9 cellular contexts compared by ENCODE assay signal in the genomic region with DNA sequence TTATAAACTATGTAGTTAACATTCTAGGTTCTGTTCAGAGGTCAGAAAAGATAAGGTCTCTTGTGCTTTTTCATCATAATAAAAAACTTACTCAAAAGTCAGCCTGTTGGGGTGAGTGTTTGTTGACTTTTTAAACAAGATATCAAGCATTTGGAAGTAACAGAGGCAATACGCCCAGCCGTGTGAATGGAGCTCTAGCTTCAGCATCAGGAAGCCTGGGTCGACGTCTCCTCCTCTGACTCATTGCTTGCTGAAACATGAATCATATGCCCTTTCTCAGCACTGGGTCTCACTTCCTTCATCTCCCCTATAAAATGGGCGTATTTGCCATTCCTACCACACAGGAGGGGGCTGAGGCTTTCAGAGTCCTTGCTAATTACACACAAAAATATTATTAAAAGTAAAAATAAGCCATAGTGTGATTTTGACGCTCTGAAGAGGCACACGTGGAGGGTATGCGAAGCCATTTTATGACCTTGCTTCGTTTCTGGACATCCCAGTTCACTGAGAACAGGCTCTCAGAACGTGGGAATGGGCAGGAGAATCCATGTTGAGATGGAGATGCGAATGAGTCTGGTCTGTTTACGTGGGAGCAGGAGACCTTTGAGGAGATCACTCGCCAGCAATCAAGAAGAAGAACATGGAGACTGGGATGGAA.
DNase-seq lines count a peak whose midpoint lies in the region; TF ChIP-seq lines count a peak whose summit lies in the region.
"Had no signal": no experiment of that assay in that cellular context is flagged by ENCODE, and none has a peak within 500 bp of the region (broad histone marks: within the 10 kb centered on the region; RNA-seq: fewer than 3 reads in every experiment).

No MANE protein-coding gene starts in this region.

- H3K4me3 ChIP-seq in OCI-LY3 (ENCODE audit: low read length) (no peak overlapping the region), cardiac fibroblast (replicated peaks in 1 of 2; ENCODE audit: low read depth in 2 of 2, low read length in 2 of 2) (no peak overlapping the region), muscle layer of colon (ENCODE audit: low read depth in 1 of 2, low read length in 2 of 2) (no peak overlapping the region), thyroid gland (replicated peaks in 1 of 3) (no peak overlapping the region)

- TF ChIP-seq CTCF in OCI-LY3 (IDR thresholded peaks at IDR 0.05; ENCODE audit: low read depth, low read length), result no peak
- TF ChIP-seq CTCF in cardiac fibroblast (IDR thresholded peaks at IDR 0.05; ENCODE audit: low read depth, low read length), result no peak
- TF ChIP-seq CTCF in thyroid gland (IDR thresholded peaks at IDR 0.05), result no peak

- no peak for TF ChIP-seq POLR2A in thyroid gland (IDR thresholded peaks at IDR 0.05)

- no peaks in the 10 kb centered on the region for H4K20me1 ChIP-seq in OCI-LY3 (ENCODE audit: insufficient read depth, low read length)

- 0 out of 2 replicates have a peak, but pooled peaks cover 3% of the 10 kb centered on the region for H3K79me2 ChIP-seq in OCI-LY3 (ENCODE audit: low read length)

- peak overlapping the region; percentile 27 for H3K4me2 ChIP-seq in OCI-LY3 (ENCODE audit: low read length)

- intact Hi-C loops in thyroid gland (cut with DNase I), result no loop called here

- DNase-seq in AG20443 (ENCODE audit: low spot score) (peak; percentile 88), cardiac fibroblast (ENCODE audit: low read depth in 2 of 2) (peak; percentile 98 to 99), thyroid gland (peak in 1 of 2 donors; percentile 19), NCI-H187 treated with DMSO at 0.1 percent for 48 hours (lab: John Stamatoyannopoulos, UW) (no peak), NCI-H345 treated with DMSO at 0.1 percent for 48 hours (lab: John Stamatoyannopoulos, UW; ENCODE audit: unreplicated experiment) (no peak), NCI-H2029 treated with DMSO at 0.1 percent for 48 hours (lab: John Stamatoyannopoulos, UW) (no peak)
- DNase-seq: activated naive CD8-positive, alpha-beta T cell treated with anti-CD3 and anti-CD28 coated beads, Interleukin-2, amount 10 ng/mL, durations not matched to agents 7 days and 5 days had no signal

- peaks cover 22% of the 10 kb centered on the region for H3K36me3 ChIP-seq in OCI-LY3 (replicated peaks; ENCODE audit: low read depth, low read length)
- H3K36me3 ChIP-seq in muscle layer of colon (ENCODE audit: insufficient read depth, low read length), result no peaks in the 10 kb centered on the region
- H3K36me3 ChIP-seq in thyroid gland, result no peaks in the 10 kb centered on the region

- H3K27ac ChIP-seq in OCI-LY3 (ENCODE audit: low read length), result peak overlapping the region; percentile 97
- peak overlapping the region; percentile 66 for H3K27ac ChIP-seq in muscle layer of colon (ENCODE audit: low read depth, low read length)
- H3K27ac ChIP-seq in thyroid gland, result peak overlapping the region; percentile 29 to 98 (median 39)

- H3K27me3 ChIP-seq in OCI-LY3 (ENCODE audit: low read depth, low read length) (no peaks in the 10 kb centered on the region), muscle layer of colon (ENCODE audit: control insufficient read depth in 1 of 2, insufficient read depth in 2 of 2, low read length in 2 of 2) (no peaks in the 10 kb centered on the region), thyroid gland (no peaks in the 10 kb centered on the region)

- no peak overlapping the region for H2AFZ ChIP-seq in OCI-LY3 (ENCODE audit: low read depth, low read length)

- H3K9me3 ChIP-seq in OCI-LY3 (ENCODE audit: insufficient read depth, low read length) (no peaks in the 10 kb centered on the region), muscle layer of colon (ENCODE audit: low read length) (no peaks in the 10 kb centered on the region), thyroid gland (no peaks in the 10 kb centered on the region)

- H3K4me1 ChIP-seq in OCI-LY3 (ENCODE audit: low read length) (peaks cover 99% of the 10 kb centered on the region), muscle layer of colon (ENCODE audit: insufficient read depth, low read length) (peaks cover 47% of the 10 kb centered on the region), thyroid gland (peaks cover 35 to 52% of the 10 kb centered on the region in 2 donors)

- H3K9ac ChIP-seq in OCI-LY3 (ENCODE audit: low read length) (peak overlapping the region; percentile 96), muscle layer of colon (ENCODE audit: low read length) (no peak overlapping the region)

- WGBS in thyroid gland, 2 donors, result 86 to 87% methylated on average over 13 of the region's 13 CpGs

Comparison
In these comparisons a context has a peak if more than half of its experiments do, and no peak if none do; other contexts are left out.
1. DNase-seq: peak in AG20443 (single experiment) and cardiac fibroblast (2 of 2); none in NCI-H187 treated with DMSO at 0.1 percent for 48 hours (single experiment), NCI-H345 treated with DMSO at 0.1 percent for 48 hours (single experiment) and NCI-H2029 treated with DMSO at 0.1 percent for 48 hours (single experiment).
2. H3K27ac ChIP-seq: peak in every context shown above with its lines; median percentile 97 in OCI-LY3; 66 in muscle layer of colon; 39 in thyroid gland.